ENCODE assay signal across 8 cellular contexts in genomic region chr16:9047689-9048301, GRCh38. TPM values are rescaled to one million over a fixed set of nuclear protein-coding genes. Genes with fewer than 3 reads are reported as not detected.
DNase-seq lines count a peak whose midpoint lies in the region; ATAC-seq, FAIRE-seq and TF ChIP-seq lines count a peak whose summit lies in the region.

No MANE protein-coding gene starts in this region.

- H3K4me3 ChIP-seq in HUES48 (ENCODE audit: low read depth, low read length), result no peak overlapping the region
- H3K4me3 ChIP-seq in GM12878, result no peak overlapping the region
- no peak overlapping the region for H3K4me3 ChIP-seq in iPS DF 6.9 (ENCODE audit: low read length)
- H3K4me3 ChIP-seq in skin epidermis, result no peak overlapping the region

- H3K79me2 ChIP-seq in GM12878 (ENCODE audit: control insufficient read depth, insufficient read depth, low read length), result no peaks in the 10 kb centered on the region

- TF ChIP-seq RAD21 in GM12878 (IDR thresholded peaks at IDR 0.05; ENCODE audit: insufficient read depth, low read depth, low read length), result no peak

- H3K9ac ChIP-seq in HUES48 (ENCODE audit: low read depth, low read length) (peak overlapping the region; percentile 54), GM12878 (ENCODE audit: control insufficient read depth, insufficient read depth, low read length) (no peak overlapping the region)

- no peaks in the 10 kb centered on the region for H4K20me1 ChIP-seq in GM12878 (ENCODE audit: control insufficient read depth, insufficient read depth)

- H3K27ac ChIP-seq in HUES48 (ENCODE audit: low read depth, low read length), result peak overlapping the region; percentile 95
- H3K27ac ChIP-seq in GM12878 (ENCODE audit: control insufficient read depth, insufficient read depth), result peak overlapping the region; percentile 22; the same call in 1 of the 2 replicates
- no peak overlapping the region for H3K27ac ChIP-seq in iPS DF 6.9 (ENCODE audit: low read length)
- peak overlapping the region in 18 of 21 experiments; percentile 23 to 82 (median 68) for H3K27ac ChIP-seq in skin epidermis

- H3K36me3 ChIP-seq in HUES48 (ENCODE audit: control insufficient read depth, insufficient read depth, low read length) (no peaks in the 10 kb centered on the region), GM12878 (ENCODE audit: control insufficient read depth in 2 of 2, insufficient read depth in 2 of 2, low read length in 1 of 2) (no peaks in the 10 kb centered on the region), iPS DF 6.9 (ENCODE audit: control insufficient read depth, insufficient read depth, low read length) (no peaks in the 10 kb centered on the region)

- WGBS in GM12878 (ENCODE audit: insufficient coverage, insufficient replicate concordance, low lambda C conversion rate, missing lambda C conversion rate), result 14% methylated on average over 7 of the region's 7 CpGs
- no CpG with 5 or more reads among the region's 7 CpGs for WGBS in iPS DF 6.9 (ENCODE audit: insufficient coverage, insufficient read length)

- in situ Hi-C loops in GM12878 (cut with MboI), result no loop called here

- RAD21 ChIA-PET in GM12878 (lab: Charles Lee; ENCODE audit: unreplicated experiment), result interaction anchor here (0.7 to 2.2 kb wide), 7 partner anchors 11 to 179 kb away, joined by 3 to 10 read pairs (median 3); partner anchors contain the start of genes CARHSP1 and HAPSTR1

- peak; percentile 70 for FAIRE-seq in GM12878 (lab: Jason Lieb, UNC)

- H3K4me1 ChIP-seq in HUES48 (ENCODE audit: control insufficient read depth, insufficient read depth, low read length), result peaks cover 19% of the 10 kb centered on the region
- H3K4me1 ChIP-seq in GM12878 (ENCODE audit: control insufficient read depth, insufficient read depth, low read length), result peaks cover 23% of the 10 kb centered on the region
- no peaks in the 10 kb centered on the region for H3K4me1 ChIP-seq in iPS DF 6.9 (ENCODE audit: control insufficient read depth, insufficient read depth, low read length)

- POLR2A ChIA-PET in GM12878 (lab: Charles Lee), result interaction anchor here (1.4 kb wide), 1 partner anchor 45 kb away, joined by 5 read pairs; no protein-coding TSS in a partner anchor

- no peak overlapping the region for H2AFZ ChIP-seq in GM12878 (ENCODE audit: control insufficient read depth, low read depth, low read length)

- no peak for TF ChIP-seq POLR2A in GM12878 (IDR thresholded peaks at IDR 0.05; ENCODE audit: low read depth, low read length)
- TF ChIP-seq POLR2A in GM18505 (IDR thresholded peaks at IDR 0.05; ENCODE audit: borderline replicate concordance, extremely low read depth, insufficient read depth, insufficient read length), result no peak

- intact Hi-C loops in GM12878 (cut with micrococcal nuclease; ENCODE audit: unreplicated experiment), result no loop called here

- H3K9me3 ChIP-seq in HUES48 (ENCODE audit: control insufficient read depth, insufficient read depth, low read length), result no peaks in the 10 kb centered on the region
- H3K9me3 ChIP-seq in GM12878 (replicated peaks; ENCODE audit: control insufficient read depth, insufficient read depth, low read length), result peaks cover 2% of the 10 kb centered on the region; the same call in 2 of the 3 replicates
- no peaks in the 10 kb centered on the region for H3K9me3 ChIP-seq in iPS DF 6.9 (ENCODE audit: control insufficient read depth, insufficient read depth, low read length)

- ATAC-seq in GM12878 (peak; percentile 76), GM18505 (IDR thresholded peaks at IDR 0.05; ENCODE audit: unreplicated experiment) (no peak)

- H3K4me2 ChIP-seq in GM12878 (ENCODE audit: control insufficient read depth, insufficient read depth), result peak overlapping the region; percentile 26; the same call in 1 of the 2 replicates

- TF ChIP-seq CTCF in GM20000 (IDR thresholded peaks at IDR 0.05; ENCODE audit: extremely low read depth, missing control alignments), result no peak
- TF ChIP-seq CTCF in GM12878 (IDR thresholded peaks at IDR 0.05 in 2 of 3, conservative IDR thresholded peaks at IDR 0.05 in 1 of 3; ENCODE audit: control insufficient read depth in 2 of 3, extremely low read depth in 1 of 3, insufficient read depth in 1 of 3, low read depth in 3 of 3, low read length in 3 of 3), result no peak

- DNase-seq in C1 segment of cervical spinal cord (lab: John Stamatoyannopoulos, UW) (peak in 13 of 14 donors; percentile 1 to 80 (median 60)), GM20000 (ENCODE audit: low spot score) (peak; percentile 49), SKM-1 treated with dmso at 0.1 percent for 144 hours (lab: John Stamatoyannopoulos, UW; ENCODE audit: unreplicated experiment) (peak; percentile 76), GM12878 (ENCODE audit: low read depth, low spot score) (peak; percentile 62), iPS DF 6.9 (ENCODE audit: low read depth, low spot score) (peak; percentile 73)

- SMC1A ChIA-PET in GM12878 (lab: Charles Lee; ENCODE audit: uncharacterized antibody, unreplicated experiment), result interaction anchor here (0.5 to 2.9 kb wide), 10 partner anchors 21 to 1042 kb away, joined by 3 to 10 read pairs (median 4); no protein-coding TSS in a partner anchor

- BruUV-seq in GM12878 (replicated peaks; lab: Mats Ljungman, UMichigan), result no TSS peak

- no peak; a peak in 1 of 4 replicates for TF ChIP-seq EP300 in GM12878 (IDR thresholded peaks at IDR 0.05; ENCODE audit: borderline replicate concordance in 1 of 2, control insufficient read depth in 1 of 2, low read depth in 2 of 2, low read length in 2 of 2)

- CTCF ChIA-PET in GM12878 (lab: Yijun Ruan, JAX), result interaction anchor here (0.9 to 2.8 kb wide), 7 partner anchors 31 to 112 kb away, joined by 3 to 13 read pairs (median 3); no protein-coding TSS in a partner anchor

- H3K27me3 ChIP-seq in HUES48 (ENCODE audit: control insufficient read depth, insufficient read depth, low read length) (no peaks in the 10 kb centered on the region), GM12878 (replicated peaks in 1 of 2; ENCODE audit: control insufficient read depth in 2 of 2, insufficient read depth in 2 of 2, low read length in 1 of 2) (no peaks in the 10 kb centered on the region), iPS DF 6.9 (ENCODE audit: control insufficient read depth, insufficient read depth, low read length) (no peaks in the 10 kb centered on the region)

TF ChIP-seq in GM12878, 131 proteins besides CTCF, POLR2A, EP300 and RAD21 (continues in another document):
- no peak for TF ChIP-seq PML (IDR thresholded peaks at IDR 0.05; ENCODE audit: low read length)
- TF ChIP-seq USF1 (IDR thresholded peaks at IDR 0.05; ENCODE audit: borderline replicate concordance, extremely low read length, insufficient read depth, low read depth, low read length), result no peak
- TF ChIP-seq MXI1 (IDR thresholded peaks at IDR 0.05; ENCODE audit: low read depth, low read length), result no peak
- peak; percentile 65 for TF ChIP-seq SPI1 (IDR thresholded peaks at IDR 0.05; ENCODE audit: borderline replicate concordance, insufficient read depth, low read depth, low read length)
- no peak for TF ChIP-seq RCOR1 (conservative IDR thresholded peaks at IDR 0.05; ENCODE audit: low read depth, low read length)
- TF ChIP-seq SUPT20H (IDR thresholded peaks at IDR 0.05; ENCODE audit: borderline replicate concordance, control insufficient read depth, low read depth, low read length), result no peak
- no peak for TF ChIP-seq BRCA1 (IDR thresholded peaks at IDR 0.05; ENCODE audit: low read depth, low read length)
- peak; percentile 94 for TF ChIP-seq EED (IDR thresholded peaks at IDR 0.05; ENCODE audit: low read depth)
- TF ChIP-seq IRF3 (IDR thresholded peaks at IDR 0.05), result no peak
- TF ChIP-seq CBFB (IDR thresholded peaks at IDR 0.05; ENCODE audit: low read depth), result no peak
- TF ChIP-seq STAT1 (conservative IDR thresholded peaks at IDR 0.05), result no peak
- no peak for TF ChIP-seq CHD2 (IDR thresholded peaks at IDR 0.05; ENCODE audit: borderline replicate concordance, low read depth, low read length)

RNA-seq across cellular contexts. Expression of gene HAPSTR1, which starts 43.6 kb away (rescaled TPM):
- total RNA-seq in GM12878 (2013; cell fraction: nucleolus; rRNA removed), result 114 and 120 TPM in 2 replicates
- total RNA-seq in GM12878 (2014; rRNA removed) (37.5 and 43.6 TPM in 2 replicates), GM12878 (2014; rRNA removed; fragmentation: Illumina TruSeq; extraction: Trizol) (36.4 and 37.2 TPM in 2 replicates), GM12878 (2021) (50.3 and 52.5 TPM in 2 replicates)
- polyA plus RNA-seq in GM12878 (2011; ENCODE audit: low read depth), result 15.6 TPM
- polyA plus RNA-seq in GM12878 (2011; rRNA removed) (32.5 and 43.1 TPM in 2 replicates), GM12878 (2014; fragmentation: Illumina TruSeq; extraction: Trizol) (22.7 and 25.4 TPM in 2 replicates), GM12878 (2014; fragmentation: Nextera tagmentation; extraction: Ambion mirVana) (10 to 100 TPM in 1 of 2 experiments, 1 to 10 TPM in 1; 8.7 to 12.5 TPM), GM12878 (2014; rRNA removed) (21.7 and 23.5 TPM in 2 replicates), GM12878 (2016; fragmentation: Nextera tagmentation; extraction: Ambion mirVana) (10 to 100 TPM; 10.3 to 11.7 TPM)
- 13.9 and 20.3 TPM in 2 replicates for polyA plus RNA-seq in GM12878 (2011; cell fraction: cytosol; rRNA removed)
- 15.3 and 17.4 TPM in 2 replicates for polyA plus RNA-seq in GM12878 (2011; cell fraction: nucleus; rRNA removed)
- 19.7 TPM in 2 replicates for polyA plus RNA-seq in GM12878 (2012)
- polyA minus RNA-seq in GM12878 (2011; rRNA and poly(A)+ RNA removed), result 43.4 and 59.5 TPM in 2 replicates
- polyA minus RNA-seq in GM12878 (2011; cell fraction: cytosol; rRNA and poly(A)+ RNA removed), result 19.5 and 23.3 TPM in 2 replicates
- 13.7 and 22.6 TPM in 2 replicates for polyA minus RNA-seq in GM12878 (2011; cell fraction: nucleus; rRNA and poly(A)+ RNA removed)
